Comparison of ENCODE assay signal across 8 cellular contexts in the genomic region with DNA sequence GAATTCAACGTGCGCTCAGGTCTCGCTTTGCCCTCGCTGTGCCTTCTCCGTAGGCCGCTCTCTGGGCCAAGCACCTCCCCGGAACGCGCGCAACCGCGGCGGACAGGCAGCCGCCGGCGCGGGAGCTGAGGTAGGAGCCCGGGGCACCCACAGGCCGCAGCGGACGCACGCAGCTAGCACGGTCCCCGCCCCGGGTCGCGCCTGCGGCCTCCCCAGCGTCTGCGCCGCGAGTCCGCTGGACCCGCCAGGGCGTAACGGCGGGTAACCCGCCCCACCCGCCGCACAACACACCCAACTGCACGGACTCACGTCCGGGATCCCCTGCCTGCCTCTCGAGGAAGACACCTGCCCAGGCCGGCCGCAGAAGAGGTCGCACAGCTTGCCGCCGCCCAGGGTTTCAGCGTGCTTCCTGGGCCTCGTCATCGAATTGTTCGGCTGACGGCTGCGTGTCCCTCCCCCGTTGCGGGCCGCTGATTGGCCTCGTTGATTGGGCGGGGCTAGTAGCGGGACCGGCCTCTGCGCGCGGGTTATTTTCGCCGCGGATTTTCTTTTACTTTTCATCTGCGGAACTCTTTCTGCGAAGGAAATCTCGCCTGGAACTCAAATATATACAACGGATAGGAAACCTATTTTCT. TPM values are rescaled to one million over a fixed set of nuclear protein-coding genes. Genes with fewer than 3 reads are reported as not detected.
A peak's percentile ranks its signal among the peaks of the same experiment; 100 is the strongest.
DNase-seq lines count a peak whose midpoint lies in the region; ATAC-seq and TF ChIP-seq lines count a peak whose summit lies in the region.

A gene with protein sequence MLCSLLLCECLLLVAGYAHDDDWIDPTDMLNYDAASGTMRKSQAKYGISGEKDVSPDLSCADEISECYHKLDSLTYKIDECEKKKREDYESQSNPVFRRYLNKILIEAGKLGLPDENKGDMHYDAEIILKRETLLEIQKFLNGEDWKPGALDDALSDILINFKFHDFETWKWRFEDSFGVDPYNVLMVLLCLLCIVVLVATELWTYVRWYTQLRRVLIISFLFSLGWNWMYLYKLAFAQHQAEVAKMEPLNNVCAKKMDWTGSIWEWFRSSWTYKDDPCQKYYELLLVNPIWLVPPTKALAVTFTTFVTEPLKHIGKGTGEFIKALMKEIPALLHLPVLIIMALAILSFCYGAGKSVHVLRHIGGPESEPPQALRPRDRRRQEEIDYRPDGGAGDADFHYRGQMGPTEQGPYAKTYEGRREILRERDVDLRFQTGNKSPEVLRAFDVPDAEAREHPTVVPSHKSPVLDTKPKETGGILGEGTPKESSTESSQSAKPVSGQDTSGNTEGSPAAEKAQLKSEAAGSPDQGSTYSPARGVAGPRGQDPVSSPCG (minus strand): TSS at position 433 of the 635 bp plus-strand sequence. CDS start 13,047 bp downstream, outside the sequence.

- H3K4me1 Mint-ChIP-seq in activated naive CD8-positive, alpha-beta T cell treated with anti-CD3 and anti-CD28 coated beads, Interleukin-2, amount 50 U/mL, for 24 hours, result peaks cover 32% of the 10 kb centered on the region

- TF ChIP-seq CTCF in parathyroid adenoma (IDR thresholded peaks at IDR 0.05) (no peak), tibial nerve (IDR thresholded peaks at IDR 0.05) (peak in 1 of 5 experiments; percentile 41)

- peak in 1 of 2 donors; percentile 97 for TF ChIP-seq EP300 in tibial nerve (IDR thresholded peaks at IDR 0.05)

- H3K4me1 ChIP-seq in parathyroid adenoma (no peaks in the 10 kb centered on the region), tibial nerve (peaks cover 0 to 42% (median 15%) of the 10 kb centered on the region in 4 donors)

- peak; percentile 91 to 96 (median 94) for DNase-seq in NCI-H1417 (lab: John Stamatoyannopoulos, UW)
- DNase-seq in SW 1271 (lab: John Stamatoyannopoulos, UW), result peak; percentile 74 to 81
- peak; percentile 93 for DNase-seq in activated naive CD8-positive, alpha-beta T cell treated with anti-CD3 and anti-CD28 coated beads, Interleukin-2, amount 50 U/mL, for 24 hours
- peak; percentile 95 for DNase-seq in Right ventricle myocardium superior
- DNase-seq in tibial nerve (ENCODE audit: low spot score in 2 of 2), result peak; percentile 89 to 91

- peak within 1 kb of the TSS; percentile 89 for H3K4me2 ChIP-seq in parathyroid adenoma (ENCODE audit: low read length)

- no peaks in the 10 kb centered on the region for H3K27me3 ChIP-seq in parathyroid adenoma (ENCODE audit: control insufficient read depth, insufficient read depth, low read length)
- H3K27me3 ChIP-seq in tibial nerve, result no peaks in the 10 kb centered on the region

- H3K9me3 Mint-ChIP-seq in activated naive CD8-positive, alpha-beta T cell treated with anti-CD3 and anti-CD28 coated beads, Interleukin-2, amount 50 U/mL, for 24 hours, result no peaks in the 10 kb centered on the region

- TF ChIP-seq POLR2A in GM10847 (IDR thresholded peaks at IDR 0.05; ENCODE audit: extremely low read depth, insufficient read length), result peak; percentile 91
- peak; percentile 91 to 94 for TF ChIP-seq POLR2A in tibial nerve (IDR thresholded peaks at IDR 0.05)

- H2AFZ ChIP-seq in parathyroid adenoma, result peak within 1 kb of the TSS; percentile 66

- H3K36me3 Mint-ChIP-seq in activated naive CD8-positive, alpha-beta T cell treated with anti-CD3 and anti-CD28 coated beads, Interleukin-2, amount 50 U/mL, for 24 hours (ENCODE audit: low read depth), result peaks cover 15% of the 10 kb centered on the region

- peaks cover 2% of the 10 kb centered on the region for H3K79me2 ChIP-seq in parathyroid adenoma

- ATAC-seq in HG02678 (IDR thresholded peaks at IDR 0.05; ENCODE audit: unreplicated experiment) (peak; percentile 93), Right ventricle myocardium superior (ENCODE audit: poor library complexity) (peak; percentile 99)
- peak; percentile 94 for ATAC-seq in activated naive CD8-positive, alpha-beta T cell treated with anti-CD3 and anti-CD28 coated beads, Interleukin-2, amount 50 U/mL, for 24 hours

- peak within 1 kb of the TSS; percentile 77 for H3K27ac Mint-ChIP-seq in activated naive CD8-positive, alpha-beta T cell treated with anti-CD3 and anti-CD28 coated beads, Interleukin-2, amount 50 U/mL, for 24 hours

- peak within 1 kb of the TSS; percentile 73 for H3K27ac ChIP-seq in parathyroid adenoma
- H3K27ac ChIP-seq in tibial nerve, result peak within 1 kb of the TSS; percentile 91 to 97 (median 95)

- H3K27me3 Mint-ChIP-seq in activated naive CD8-positive, alpha-beta T cell treated with anti-CD3 and anti-CD28 coated beads, Interleukin-2, amount 50 U/mL, for 24 hours, result peaks cover 10% of the 10 kb centered on the region

- H3K9me3 ChIP-seq in parathyroid adenoma (ENCODE audit: control insufficient read depth, low read length), result no peaks in the 10 kb centered on the region
- no peaks in the 10 kb centered on the region for H3K9me3 ChIP-seq in tibial nerve

- H3K9ac ChIP-seq in parathyroid adenoma, result no peak within 1 kb of the TSS

- intact Hi-C loops in Right ventricle myocardium superior (cut with DNase I), result loop anchor here (10.0 kb wide), 1 partner anchor 152 kb away; the partner anchor contains the start of gene ELAPOR1

- H3K4me3 ChIP-seq in parathyroid adenoma (ENCODE audit: low read depth, low read length), result peak within 1 kb of the TSS; percentile 90
- peak within 1 kb of the TSS; percentile 69 to 94 (median 80) for H3K4me3 ChIP-seq in tibial nerve

- 0% methylated on average over 38 to 60 of the region's 72 CpGs for WGBS in tibial nerve, 2 donors

- H3K36me3 ChIP-seq in parathyroid adenoma (ENCODE audit: control insufficient read depth, insufficient read depth, low read length) (no peaks in the 10 kb centered on the region), tibial nerve (peaks cover 0 to 16% (median 0%) of the 10 kb centered on the region in 3 donors)

- peak within 1 kb of the TSS; percentile 84 for H3K4me3 Mint-ChIP-seq in activated naive CD8-positive, alpha-beta T cell treated with anti-CD3 and anti-CD28 coated beads, Interleukin-2, amount 50 U/mL, for 24 hours

RNA-seq across cellular contexts. Expression of the gene that starts here (rescaled TPM):
- total RNA-seq in Right ventricle myocardium superior, result 28.2 TPM
- total RNA-seq in tibial nerve, result 10 to 100 TPM; 24.0 to 29.7 (median 26.2) TPM

Comparison
In these comparisons a context has a peak if more than half of its experiments do, and no peak if none do; other contexts are left out.
1. Peak in every context shown above with its lines: DNase-seq, ATAC-seq, H3K4me3 ChIP-seq and H3K27ac ChIP-seq.